Comparison of ENCODE assay signal across 13 cellular contexts in the genomic region with DNA sequence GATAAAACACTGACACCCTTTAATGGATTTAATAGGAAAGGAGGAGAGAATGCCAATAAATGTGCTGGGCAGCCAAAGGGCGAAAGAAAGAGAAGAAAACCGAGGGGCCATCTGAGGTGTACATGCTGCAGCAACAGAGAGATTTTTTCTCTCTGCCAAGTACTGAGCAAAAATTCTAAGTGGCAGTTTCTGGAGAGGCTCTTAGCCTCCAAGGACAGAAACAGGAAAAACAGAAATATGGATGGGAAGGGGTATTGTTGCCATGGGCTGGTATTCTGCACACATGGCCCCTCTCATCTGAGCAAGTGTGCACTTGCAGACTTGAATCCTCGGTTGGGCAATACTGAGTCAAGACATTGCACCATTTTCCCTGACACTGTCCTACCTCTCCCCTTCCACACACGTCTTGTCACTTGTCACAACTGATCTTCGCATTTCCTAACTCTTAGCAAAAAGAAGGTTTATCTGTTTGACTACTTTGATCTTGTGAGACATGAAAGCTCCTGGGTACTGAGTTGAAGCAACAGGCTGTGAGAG.
DNase-seq lines count a peak whose midpoint lies in the region; ATAC-seq, FAIRE-seq and TF ChIP-seq lines count a peak whose summit lies in the region.
"Had no signal": no experiment of that assay in that cellular context is flagged by ENCODE, and none has a peak within 500 bp of the region (broad histone marks: within the 10 kb centered on the region; RNA-seq: fewer than 3 reads in every experiment).

No MANE protein-coding gene starts in this region.

- H3K36me3 ChIP-seq in heart left ventricle: peaks cover 0 to 66% (median 17%) of the 10 kb centered on the region in 9 donors
- H3K36me3 ChIP-seq in muscle layer of duodenum (ENCODE audit: control insufficient read depth in 1 of 2, insufficient read depth in 2 of 2, low read length in 2 of 2): peaks cover 24 to 30% of the 10 kb centered on the region in 2 donors

- TF ChIP-seq CTCF in heart left ventricle (IDR thresholded peaks at IDR 0.05) (no peak), coronary artery (IDR thresholded peaks at IDR 0.05) (no peak)

- peak overlapping the region; percentile 32 to 81 (median 71) for H3K27ac ChIP-seq in heart left ventricle
- H3K27ac ChIP-seq in coronary artery: peak overlapping the region; percentile 62 to 91
- H3K27ac ChIP-seq in muscle layer of duodenum (ENCODE audit: low read length): peak overlapping the region; percentile 88
- H3K27ac ChIP-seq: foreskin keratinocyte had no signal

- H3K4me3 ChIP-seq in heart left ventricle (no peak overlapping the region), coronary artery (no peak overlapping the region), muscle layer of duodenum (ENCODE audit: low read depth in 1 of 2, low read length in 2 of 2) (no peak overlapping the region)
- H3K4me3 ChIP-seq: suprapubic skin had no signal

- intact Hi-C loops in heart left ventricle (cut with DNase I): no loop called here
- intact Hi-C loops in left ventricle myocardium superior (cut with micrococcal nuclease): no loop called here

- TF ChIP-seq POLR2A in heart left ventricle (IDR thresholded peaks at IDR 0.05): no peak

- H3K27me3 ChIP-seq in heart left ventricle (no peaks in the 10 kb centered on the region), muscle layer of duodenum (ENCODE audit: low read depth, low read length) (no peaks in the 10 kb centered on the region)
- H3K27me3 ChIP-seq: foreskin keratinocyte, suprapubic skin had no signal

- 69 to 76% (median 72%) methylated on average over 5 of the region's 5 CpGs for WGBS in heart left ventricle, 4 donors

- no peak for DNase-seq in heart left ventricle
- no peak for DNase-seq in left ventricle myocardium superior
- no peak for DNase-seq in coronary artery (ENCODE audit: low spot score)
- no peak for DNase-seq in urothelium cell line (ENCODE audit: low spot score)
- DNase-seq in activated gamma-delta T cell treated with Interleukin-2 at 50 U/mL for 16 hours: no peak
- DNase-seq: activated CD4-positive, alpha-beta T cell treated with anti-CD3 and anti-CD28 coated beads for 1 hour; cerebellar nuclear complex had no signal

- H3K9me3 ChIP-seq in heart left ventricle: peaks cover 0 to 7% (median 0%) of the 10 kb centered on the region in 12 donors
- no peaks in the 10 kb centered on the region for H3K9me3 ChIP-seq in muscle layer of duodenum (ENCODE audit: control insufficient read depth in 1 of 2, low read length in 2 of 2)
- H3K9me3 ChIP-seq: suprapubic skin had no signal

- H3K4me1 ChIP-seq in heart left ventricle (peaks cover 9 to 36% (median 20%) of the 10 kb centered on the region in 12 donors), muscle layer of duodenum (ENCODE audit: control insufficient read depth in 1 of 2, insufficient read depth in 2 of 2, low read length in 2 of 2) (peaks cover 12 to 35% of the 10 kb centered on the region in 2 donors)
- H3K4me1 ChIP-seq: foreskin keratinocyte had no signal

- ATAC-seq in heart left ventricle (peak in 1 of 4 donors; percentile 10), left ventricle myocardium superior (no peak), GM21619 (IDR thresholded peaks at IDR 0.05; ENCODE audit: unreplicated experiment) (no peak), GM21390 (IDR thresholded peaks at IDR 0.05; ENCODE audit: unreplicated experiment) (no peak)

- peak; percentile 13 for FAIRE-seq in urothelium cell line (lab: Jason Lieb, UNC)
- FAIRE-seq: GM18507 had no signal
